ENCODE assay signal across 13 cellular contexts in genomic region chr1:160115545-160116276, GRCh38. TPM values are rescaled to one million over a fixed set of nuclear protein-coding genes. Genes with fewer than 3 reads are reported as not detected.
DNase-seq lines count a peak whose midpoint lies in the region; TF ChIP-seq lines count a peak whose summit lies in the region.
"Had no signal": no experiment of that assay in that cellular context is flagged by ENCODE, and none has a peak within 500 bp of the region (broad histone marks: within the 10 kb centered on the region; RNA-seq: fewer than 3 reads in every experiment).

Gene ATP1A2, plus strand, starts transcription at chr1:160115759. Its CDS starts 103 bp downstream, at chr1:160115862.

- TF ChIP-seq EP300 in esophagus muscularis mucosa (IDR thresholded peaks at IDR 0.05) (no peak), stomach (IDR thresholded peaks at IDR 0.05) (no peak)

- H3K9me3 Mint-ChIP-seq in activated CD4-positive, alpha-beta T cell treated with anti-CD3 and anti-CD28 coated beads, Interleukin-2, amount 10 ng/mL, durations not matched to agents 7 days and 5 days, result no peaks in the 10 kb centered on the region
- H3K9me3 Mint-ChIP-seq: activated CD4-positive, alpha-beta memory T cell treated with anti-CD3 and anti-CD28 coated beads for 36 hours; activated naive CD8-positive, alpha-beta T cell treated with anti-CD3 and anti-CD28 coated beads for 36 hours had no signal

- intact Hi-C loops in esophagus muscularis mucosa (cut with DNase I), result no loop called here
- intact Hi-C loops in stomach (cut with DNase I; ENCODE audit: low total_unique reads), result loop anchor here (10.0 kb wide), 1 partner anchor 59 kb away; no protein-coding TSS in a partner anchor

- H3K4me3 ChIP-seq in HEK293 (ENCODE audit: low read depth, low read length), result no peak within 1 kb of the TSS
- H3K4me3 ChIP-seq in esophagus muscularis mucosa, result peak within 1 kb of the TSS; percentile 52 to 70 (median 60)
- peak within 1 kb of the TSS in 3 of 4 donors; percentile 31 to 43 (median 41) for H3K4me3 ChIP-seq in stomach
- H3K4me3 ChIP-seq: skin epidermis had no signal

- no peaks in the 10 kb centered on the region for H3K36me3 Mint-ChIP-seq in activated CD4-positive, alpha-beta T cell treated with anti-CD3 and anti-CD28 coated beads, Interleukin-2, amount 10 ng/mL, durations not matched to agents 7 days and 5 days (ENCODE audit: low read depth)
- H3K36me3 Mint-ChIP-seq: activated CD4-positive, alpha-beta memory T cell treated with anti-CD3 and anti-CD28 coated beads for 36 hours; activated naive CD8-positive, alpha-beta T cell treated with anti-CD3 and anti-CD28 coated beads for 36 hours had no signal

- TF ChIP-seq CTCF in HEK293 (tag by site-specific recombination; IDR thresholded peaks at IDR 0.05) (no peak), esophagus muscularis mucosa (IDR thresholded peaks at IDR 0.05) (no peak), stomach (IDR thresholded peaks at IDR 0.05) (no peak)

- H3K27ac ChIP-seq in HEK293 (ENCODE audit: extremely low read depth, low read depth, low read length) (no peak within 1 kb of the TSS), esophagus muscularis mucosa (replicated peaks in 1 of 4) (peak within 1 kb of the TSS; percentile 85 to 95 (median 88)), stomach (peak within 1 kb of the TSS in 3 of 5 donors; percentile 60 to 73 (median 73))
- H3K27ac ChIP-seq: skin epidermis had no signal

- H3K9me3 ChIP-seq in HEK293 (ENCODE audit: control insufficient read depth, insufficient read depth, low read depth, low read length), result no peaks in the 10 kb centered on the region
- no peaks in the 10 kb centered on the region for H3K9me3 ChIP-seq in esophagus muscularis mucosa
- no peaks in the 10 kb centered on the region for H3K9me3 ChIP-seq in stomach

- POLR2A ChIA-PET in HEK293 (lab: Yijun Ruan, JAX), result no interaction called here
- POLR2A ChIA-PET in activated CD4-positive, alpha-beta T cell treated with anti-CD3 and anti-CD28 coated beads, Interleukin-2, amount 10 ng/mL, durations not matched to agents 7 days and 5 days (lab: Charles Lee), result no interaction called here

- peaks cover 5% of the 10 kb centered on the region for H3K27me3 Mint-ChIP-seq in activated CD4-positive, alpha-beta T cell treated with anti-CD3 and anti-CD28 coated beads, Interleukin-2, amount 10 ng/mL, durations not matched to agents 7 days and 5 days
- H3K27me3 Mint-ChIP-seq: activated naive CD8-positive, alpha-beta T cell treated with anti-CD3 and anti-CD28 coated beads for 36 hours had no signal

- H3K36me3 ChIP-seq in HEK293 (ENCODE audit: control insufficient read depth in 2 of 2, insufficient read depth in 1 of 2, low read length in 2 of 2) (no peaks in the 10 kb centered on the region), esophagus muscularis mucosa (peaks cover 0 to 3% (median 2%) of the 10 kb centered on the region in 4 donors), stomach (peaks cover 0 to 3% (median 0%) of the 10 kb centered on the region in 4 donors)

- H3K27me3 ChIP-seq in esophagus muscularis mucosa (peaks cover 0 to 4% (median 0%) of the 10 kb centered on the region in 4 donors), stomach (peaks cover 0 to 30% (median 15%) of the 10 kb centered on the region in 3 donors)

- no peak for DNase-seq in esophagus muscularis mucosa (ENCODE audit: extremely low spot score)
- no peak for DNase-seq in mesenteric fat pad (ENCODE audit: low spot score)
- no peak for DNase-seq in stomach
- DNase-seq in activated T-cell treated with anti-CD3 and anti-CD28 coated beads, Interleukin-2, amount 50 U/mL, for 48 hours, result no peak
- no peak for DNase-seq in HCEC 1CT
- DNase-seq in activated CD4-positive, alpha-beta T cell treated with anti-CD3 and anti-CD28 coated beads, Interleukin-2, amount 10 ng/mL, durations not matched to agents 7 days and 5 days, result no peak
- DNase-seq in activated effector memory CD4-positive, alpha-beta T cell treated with anti-CD3 and anti-CD28 coated beads, Interleukin-2, amount 50 U/mL, for 16 hours, result no peak
- DNase-seq: activated CD4-positive, alpha-beta memory T cell treated with anti-CD3 and anti-CD28 coated beads for 36 hours; activated naive CD8-positive, alpha-beta T cell treated with anti-CD3 and anti-CD28 coated beads for 36 hours; NCI-H1694 had no signal

- H3K27ac Mint-ChIP-seq in activated CD4-positive, alpha-beta T cell treated with anti-CD3 and anti-CD28 coated beads, Interleukin-2, amount 10 ng/mL, durations not matched to agents 7 days and 5 days, result no peak within 1 kb of the TSS
- H3K27ac Mint-ChIP-seq: activated CD4-positive, alpha-beta memory T cell treated with anti-CD3 and anti-CD28 coated beads for 36 hours; activated naive CD8-positive, alpha-beta T cell treated with anti-CD3 and anti-CD28 coated beads for 36 hours had no signal

- no peak within 1 kb of the TSS for H3K4me3 Mint-ChIP-seq in activated CD4-positive, alpha-beta T cell treated with anti-CD3 and anti-CD28 coated beads, Interleukin-2, amount 10 ng/mL, durations not matched to agents 7 days and 5 days
- H3K4me3 Mint-ChIP-seq: activated CD4-positive, alpha-beta memory T cell treated with anti-CD3 and anti-CD28 coated beads for 36 hours; activated naive CD8-positive, alpha-beta T cell treated with anti-CD3 and anti-CD28 coated beads for 36 hours had no signal

- CTCF ChIA-PET in HEK293 (lab: Yijun Ruan, JAX), result interaction anchor here (0.7 kb wide), 1 partner anchor 8 kb away, joined by 3 read pairs; no protein-coding TSS in a partner anchor
- CTCF ChIA-PET in activated CD4-positive, alpha-beta T cell treated with anti-CD3 and anti-CD28 coated beads, Interleukin-2, amount 10 ng/mL, durations not matched to agents 7 days and 5 days (lab: Charles Lee), result no interaction called here

- WGBS in esophagus muscularis mucosa, result 29% methylated on average over 13 of the region's 16 CpGs
- 17 to 30% (median 26%) methylated on average over 15 to 16 of the region's 16 CpGs for WGBS in stomach, 5 donors

- TF ChIP-seq POLR2A in esophagus muscularis mucosa (IDR thresholded peaks at IDR 0.05; ENCODE audit: low read depth), result peak; percentile 72
- TF ChIP-seq POLR2A in stomach (IDR thresholded peaks at IDR 0.05), result no peak

- H3K4me1 Mint-ChIP-seq in activated CD4-positive, alpha-beta T cell treated with anti-CD3 and anti-CD28 coated beads, Interleukin-2, amount 10 ng/mL, durations not matched to agents 7 days and 5 days, result no peaks in the 10 kb centered on the region
- H3K4me1 Mint-ChIP-seq: activated naive CD8-positive, alpha-beta T cell treated with anti-CD3 and anti-CD28 coated beads for 36 hours had no signal

- H3K4me1 ChIP-seq in HEK293 (ENCODE audit: control insufficient read depth, insufficient read depth, low read length), result no peaks in the 10 kb centered on the region
- H3K4me1 ChIP-seq in esophagus muscularis mucosa, result peaks cover 46 to 87% (median 77%) of the 10 kb centered on the region in 4 donors
- H3K4me1 ChIP-seq in stomach, result peaks cover 0 to 56% (median 23%) of the 10 kb centered on the region in 4 donors

TF ChIP-seq in HEK293, 187 proteins besides CTCF, POLR2A, EP300 and RAD21:
- no peak for TF ChIP-seq SCRT2 (tag by site-specific recombination; IDR thresholded peaks at IDR 0.05)
- no peak for TF ChIP-seq ZNF133 (tag by site-specific recombination; IDR thresholded peaks at IDR 0.05)
- TF ChIP-seq EGR2 (tag by site-specific recombination; IDR thresholded peaks at IDR 0.05; ENCODE audit: low read depth), result peak; percentile 90
- TF ChIP-seq ZFHX2 (tag by site-specific recombination; conservative IDR thresholded peaks at IDR 0.05), result peak; percentile 78

RNA-seq across cellular contexts. Expression of gene ATP1A2, which starts in this region (rescaled TPM):
- total RNA-seq in esophagus muscularis mucosa (100 to 1,000 TPM; 101 to 214 (median 130) TPM), mesenteric fat pad (31.2 TPM), stomach (100 to 1,000 TPM in 1 of 5 donors, 10 to 100 TPM in 3, 1 to 10 TPM in 1; 7.0 to 104 (median 11.7) TPM)
- polyA plus RNA-seq in stomach, result 10 to 100 TPM in 1 of 3 donors, under 1 TPM in 2; 0.31 to 17.3 (median 0.56) TPM
- not detected for total RNA-seq in activated CD4-positive, alpha-beta T cell treated with anti-CD3 and anti-CD28 coated beads, Interleukin-2, amount 10 ng/mL, durations not matched to agents 7 days and 5 days
- total RNA-seq: activated CD4-positive, alpha-beta memory T cell treated with anti-CD3 and anti-CD28 coated beads for 36 hours; activated naive CD8-positive, alpha-beta T cell treated with anti-CD3 and anti-CD28 coated beads for 36 hours; Daoy had no signal

Comparison
In these comparisons a context has a peak if more than half of its experiments do, and no peak if none do; other contexts are left out.
1. RNA of gene ATP1A2 (total RNA-seq): 101 to 214 TPM in esophagus muscularis mucosa, 31.2 TPM in mesenteric fat pad (single experiment) and 7.0 to 104 TPM in stomach; not detected in activated CD4-positive, alpha-beta T cell treated with anti-CD3 and anti-CD28 coated beads, Interleukin-2, amount 10 ng/mL, durations not matched to agents 7 days and 5 days; every median in the first group is over 4 times any median in the second.